In genomic region chr3:60085649-60086048, GRCh38 we compare ENCODE assay signal across 18 cellular contexts.
"Had no signal": no experiment of that assay in that cellular context is flagged by ENCODE, and none has a peak within 500 bp of the region (broad histone marks: within the 10 kb centered on the region; RNA-seq: fewer than 3 reads in every experiment).

No MANE protein-coding gene starts in this region.

- ATAC-seq: gastrocnemius medialis; heart right ventricle; psoas muscle; sciatic nerve; stimulated activated naive B cell treated with anti-CD40 and anti-IgM and Interleukin-4, amounts not matched to agents 10 μg/mL and 1 μg/mL and 100 μg/mL, for 72 hours had no signal

- DNase-seq: cortex of kidney; dorsolateral prefrontal cortex; effector CD8-positive, alpha-beta T cell; gastrocnemius medialis; heart right ventricle; hypothalamus; kidney glomerular epithelial cell; mesendoderm; naive B cell; nephron progenitor cell; psoas muscle; spleen; stimulated activated CD4-positive, alpha-beta T cell treated with anti-CD3 and anti-CD28 coated beads, Interleukin-15, amount 100 ng/mL, for 24 hours; stimulated activated CD4-positive, alpha-beta T cell treated with anti-CD3 and anti-CD28 coated beads, Interleukin-1b, Interleukin-23, amount 100 ng/mL, for 48 hours; stimulated activated CD4-positive, alpha-beta T cell treated with anti-CD3 and anti-CD28 coated beads, Interleukin-4, amount 100 ng/mL, for 24 hours; stimulated activated naive B cell treated with anti-CD40 and anti-IgM and Interleukin-4, amounts not matched to agents 10 μg/mL and 1 μg/mL and 100 μg/mL, for 72 hours; trophoblast cell had no signal

- H3K4me3 Mint-ChIP-seq: naive B cell; nephron progenitor cell; stimulated activated naive B cell treated with anti-CD40 and anti-IgM and Interleukin-4, amounts not matched to agents 10 μg/mL and 1 μg/mL and 100 μg/mL, for 72 hours had no signal

- H3K27me3 Mint-ChIP-seq: naive B cell; stimulated activated naive B cell treated with anti-CD40 and anti-IgM and Interleukin-4, amounts not matched to agents 10 μg/mL and 1 μg/mL and 100 μg/mL, for 72 hours had no signal

- H3K27ac Mint-ChIP-seq: nephron progenitor cell; stimulated activated naive B cell treated with anti-CD40 and anti-IgM and Interleukin-4, amounts not matched to agents 10 μg/mL and 1 μg/mL and 100 μg/mL, for 72 hours had no signal
